In genomic region chr21:7952648-7953047, GRCh38 we compare ENCODE assay signal across 1 cellular context.
TF ChIP-seq lines count a peak whose summit lies in the region.

No MANE protein-coding gene starts in this region.

TF ChIP-seq in HepG2, 621 proteins besides CTCF, POLR2A, EP300 and RAD21 (continued from another document):
- TF ChIP-seq NBN (conservative IDR thresholded peaks at IDR 0.05) (peak; percentile 89; the same call in 1 of the 2 replicates), CREB1 (IDR thresholded peaks at IDR 0.05) (0 out of 2 replicates have a peak, but pooled peaks have one; percentile 15), CREB1 (CRISPR knock-in tag; IDR thresholded peaks at IDR 0.05) (no peak)
